14 cellular contexts compared by ENCODE assay signal in the genomic region with DNA sequence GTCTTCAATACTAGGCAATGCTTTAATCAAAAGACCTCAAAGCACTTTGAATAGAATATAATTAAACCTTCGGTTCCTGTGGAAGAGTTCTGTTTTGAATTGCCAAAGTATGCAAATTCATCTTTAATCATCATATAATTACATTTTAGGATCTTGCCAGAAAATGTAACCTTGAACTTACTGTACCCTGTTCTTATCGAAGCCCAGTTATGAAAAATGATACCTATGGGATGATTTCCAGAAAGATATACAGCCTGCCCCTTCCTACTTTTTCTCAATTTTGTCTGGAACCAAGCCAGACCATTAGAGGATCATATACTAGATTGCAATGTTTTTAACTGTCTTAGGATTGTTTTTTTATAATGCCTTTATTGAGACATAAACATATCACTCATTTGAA. TPM values are rescaled to one million over a fixed set of nuclear protein-coding genes. Genes with fewer than 3 reads are reported as not detected.
DNase-seq lines count a peak whose midpoint lies in the region; ATAC-seq and TF ChIP-seq lines count a peak whose summit lies in the region.
"Had no signal": no experiment of that assay in that cellular context is flagged by ENCODE, and none has a peak within 500 bp of the region (broad histone marks: within the 10 kb centered on the region; RNA-seq: fewer than 3 reads in every experiment).

No MANE protein-coding gene starts in this region.

- H3K4me3 ChIP-seq in HEK293 (ENCODE audit: low read depth, low read length): no peak overlapping the region
- H3K4me3 ChIP-seq: GM23338 had no signal

- H3K4me3 Mint-ChIP-seq in activated CD8-positive, alpha-beta T cell treated with anti-CD3 and anti-CD28 coated beads for 36 hours: no peak overlapping the region
- H3K4me3 Mint-ChIP-seq: CD4-positive, alpha-beta memory T cell; GM23338; H9 had no signal

- H3K27ac ChIP-seq in HEK293 (ENCODE audit: extremely low read depth, low read depth, low read length): no peak overlapping the region

- DNase-seq in NCI-H1105 (lab: John Stamatoyannopoulos, UW): peak; percentile 24
- no peak for DNase-seq in activated CD8-positive, alpha-beta T cell treated with anti-CD3 and anti-CD28 coated beads for 36 hours
- DNase-seq: C1 segment of cervical spinal cord; Calu3; CD4-positive, alpha-beta memory T cell; COR-L47; DND-41; H9 had no signal

- peak; percentile 55 for ATAC-seq in SK-N-SH treated with all-trans-retinoic acid at 6 μM for 48 hours
- no peak for ATAC-seq in GM19328 (IDR thresholded peaks at IDR 0.05; ENCODE audit: unreplicated experiment)
- ATAC-seq in HG03469 (IDR thresholded peaks at IDR 0.05; ENCODE audit: unreplicated experiment): no peak
- no peak for ATAC-seq in activated CD8-positive, alpha-beta T cell treated with anti-CD3 and anti-CD28 coated beads for 36 hours
- ATAC-seq: GM23338, HCT116 had no signal

- H3K9me3 ChIP-seq in HEK293 (ENCODE audit: control insufficient read depth, insufficient read depth, low read depth, low read length): no peaks in the 10 kb centered on the region

- POLR2A ChIA-PET in HEK293 (lab: Yijun Ruan, JAX): no interaction called here
- POLR2A ChIA-PET in activated CD8-positive, alpha-beta T cell treated with anti-CD3 and anti-CD28 coated beads for 36 hours (lab: Charles Lee): no interaction called here

- peaks cover 2% of the 10 kb centered on the region for H3K36me3 Mint-ChIP-seq in activated CD8-positive, alpha-beta T cell treated with anti-CD3 and anti-CD28 coated beads for 36 hours (ENCODE audit: low read depth)
- H3K36me3 Mint-ChIP-seq: CD4-positive, alpha-beta memory T cell had no signal

- H3K4me1 ChIP-seq in HEK293 (ENCODE audit: control insufficient read depth, insufficient read depth, low read length): peaks cover 7% of the 10 kb centered on the region

- H3K36me3 ChIP-seq in HEK293 (ENCODE audit: control insufficient read depth in 2 of 2, insufficient read depth in 1 of 2, low read length in 2 of 2): no peaks in the 10 kb centered on the region

- H3K9me3 Mint-ChIP-seq in activated CD8-positive, alpha-beta T cell treated with anti-CD3 and anti-CD28 coated beads for 36 hours: no peaks in the 10 kb centered on the region
- H3K9me3 Mint-ChIP-seq: GM23338, H9 had no signal

- intact Hi-C loops in activated CD8-positive, alpha-beta T cell treated with anti-CD3 and anti-CD28 coated beads for 36 hours (cut with micrococcal nuclease): no loop called here

- H3K27me3 Mint-ChIP-seq in activated CD8-positive, alpha-beta T cell treated with anti-CD3 and anti-CD28 coated beads for 36 hours: no peaks in the 10 kb centered on the region

- H3K4me1 Mint-ChIP-seq in activated CD8-positive, alpha-beta T cell treated with anti-CD3 and anti-CD28 coated beads for 36 hours (ENCODE audit: low read depth): peaks cover 32% of the 10 kb centered on the region

- no peak for TF ChIP-seq CTCF in HEK293 (tag by site-specific recombination; IDR thresholded peaks at IDR 0.05)
- no peak for TF ChIP-seq CTCF in activated CD8-positive, alpha-beta T cell treated with anti-CD3 and anti-CD28 coated beads for 36 hours (IDR thresholded peaks at IDR 0.05)

- H3K27ac Mint-ChIP-seq in activated CD8-positive, alpha-beta T cell treated with anti-CD3 and anti-CD28 coated beads for 36 hours: no peak overlapping the region
- H3K27ac Mint-ChIP-seq: CD4-positive, alpha-beta memory T cell; GM23338; H9 had no signal

- CTCF ChIA-PET in HEK293 (lab: Yijun Ruan, JAX): no interaction called here
- CTCF ChIA-PET in activated CD8-positive, alpha-beta T cell treated with anti-CD3 and anti-CD28 coated beads for 36 hours (lab: Charles Lee): no interaction called here

TF ChIP-seq in HEK293, 187 proteins besides CTCF, POLR2A, EP300 and RAD21 (continues in another document):
- no peak for TF ChIP-seq ZBTB17 (tag by site-specific recombination; IDR thresholded peaks at IDR 0.05)
- TF ChIP-seq, protein P1, sequence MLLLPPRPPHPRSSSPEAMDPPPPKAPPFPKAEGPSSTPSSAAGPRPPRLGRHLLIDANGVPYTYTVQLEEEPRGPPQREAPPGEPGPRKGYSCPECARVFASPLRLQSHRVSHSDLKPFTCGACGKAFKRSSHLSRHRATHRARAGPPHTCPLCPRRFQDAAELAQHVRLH (tag by site-specific recombination; IDR thresholded peaks at IDR 0.05): no peak
- TF ChIP-seq ZFP69B (tag by site-specific recombination; IDR thresholded peaks at IDR 0.05): no peak
- no peak for TF ChIP-seq ZNF548 (tag by site-specific recombination; IDR thresholded peaks at IDR 0.05)
- TF ChIP-seq, protein P2, sequence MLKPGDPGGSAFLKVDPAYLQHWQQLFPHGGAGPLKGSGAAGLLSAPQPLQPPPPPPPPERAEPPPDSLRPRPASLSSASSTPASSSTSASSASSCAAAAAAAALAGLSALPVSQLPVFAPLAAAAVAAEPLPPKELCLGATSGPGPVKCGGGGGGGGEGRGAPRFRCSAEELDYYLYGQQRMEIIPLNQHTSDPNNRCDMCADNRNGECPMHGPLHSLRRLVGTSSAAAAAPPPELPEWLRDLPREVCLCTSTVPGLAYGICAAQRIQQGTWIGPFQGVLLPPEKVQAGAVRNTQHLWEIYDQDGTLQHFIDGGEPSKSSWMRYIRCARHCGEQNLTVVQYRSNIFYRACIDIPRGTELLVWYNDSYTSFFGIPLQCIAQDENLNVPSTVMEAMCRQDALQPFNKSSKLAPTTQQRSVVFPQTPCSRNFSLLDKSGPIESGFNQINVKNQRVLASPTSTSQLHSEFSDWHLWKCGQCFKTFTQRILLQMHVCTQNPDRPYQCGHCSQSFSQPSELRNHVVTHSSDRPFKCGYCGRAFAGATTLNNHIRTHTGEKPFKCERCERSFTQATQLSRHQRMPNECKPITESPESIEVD (tag by site-specific recombination; IDR thresholded peaks at IDR 0.05): peak; percentile 55
- no peak for TF ChIP-seq ZNF701 (tag by site-specific recombination; IDR thresholded peaks at IDR 0.05)
- TF ChIP-seq ZNF776 (tag by site-specific recombination; IDR thresholded peaks at IDR 0.05; ENCODE audit: borderline replicate concordance): no peak
- no peak for TF ChIP-seq ZNF248 (tag by site-specific recombination; IDR thresholded peaks at IDR 0.05)
- no peak for TF ChIP-seq ZNF600 (tag by site-specific recombination; IDR thresholded peaks at IDR 0.05)
- TF ChIP-seq, protein P3, sequence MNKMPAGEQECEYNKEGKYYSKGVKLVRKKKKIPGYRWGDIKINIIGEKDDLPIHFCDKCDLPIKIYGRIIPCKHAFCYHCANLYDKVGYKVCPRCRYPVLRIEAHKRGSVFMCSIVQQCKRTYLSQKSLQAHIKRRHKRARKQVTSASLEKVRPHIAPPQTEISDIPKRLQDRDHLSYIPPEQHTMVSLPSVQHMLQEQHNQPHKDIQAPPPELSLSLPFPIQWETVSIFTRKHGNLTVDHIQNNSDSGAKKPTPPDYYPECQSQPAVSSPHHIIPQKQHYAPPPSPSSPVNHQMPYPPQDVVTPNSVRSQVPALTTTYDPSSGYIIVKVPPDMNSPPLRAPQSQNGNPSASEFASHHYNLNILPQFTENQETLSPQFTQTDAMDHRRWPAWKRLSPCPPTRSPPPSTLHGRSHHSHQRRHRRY (tag by site-specific recombination; IDR thresholded peaks at IDR 0.05): no peak

TF ChIP-seq in SK-N-SH treated with all-trans-retinoic acid at 6 μM for 48 hours, 23 proteins besides CTCF, POLR2A, EP300 and RAD21:
- TF ChIP-seq ZC3H10 (CRISPR knock-in tag; IDR thresholded peaks at IDR 0.05) (peak; percentile 63; the same call in 1 of the 2 replicates), OSR1 (CRISPR knock-in tag; IDR thresholded peaks at IDR 0.05) (no peak), TOX (CRISPR knock-in tag; IDR thresholded peaks at IDR 0.05; ENCODE audit: borderline replicate concordance) (0 out of 2 replicates have a peak, but pooled peaks have one; percentile 7)

RNA-seq across cellular contexts. Expression of a gene that starts 34.0 kb away (rescaled TPM):
- 10 to 100 TPM; 12.0 to 12.2 TPM for total RNA-seq in activated CD8-positive, alpha-beta T cell treated with anti-CD3 and anti-CD28 coated beads for 36 hours
